14 cellular contexts compared by ENCODE assay signal in genomic region chr10:4082851-4083250, GRCh38.
DNase-seq lines count a peak whose midpoint lies in the region; ATAC-seq, FAIRE-seq and TF ChIP-seq lines count a peak whose summit lies in the region.
"Had no signal": no experiment of that assay in that cellular context is flagged by ENCODE, and none has a peak within 500 bp of the region (broad histone marks: within the 10 kb centered on the region; RNA-seq: fewer than 3 reads in every experiment).

No MANE protein-coding gene starts in this region.

- H2AFZ ChIP-seq in SK-N-SH (ENCODE audit: low read depth) (no peak overlapping the region), H1 (ENCODE audit: low read length) (no peak overlapping the region)

- H3K9ac ChIP-seq in SK-N-SH (no peak overlapping the region), H1 (replicated peaks in 1 of 4; ENCODE audit: extremely low read depth in 1 of 4, low read depth in 3 of 4, low read length in 3 of 4) (no peak overlapping the region), mesendoderm (ENCODE audit: low read length) (no peak overlapping the region)

- H3K36me3 ChIP-seq in SK-N-SH (replicated peaks in 1 of 2; ENCODE audit: control insufficient read depth in 1 of 2, insufficient read depth in 2 of 2, low read length in 1 of 2) (no peaks in the 10 kb centered on the region), H1 (ENCODE audit: control insufficient read depth in 2 of 4, insufficient read depth in 4 of 4, low read length in 3 of 4) (no peaks in the 10 kb centered on the region), mesendoderm (ENCODE audit: control insufficient read depth, insufficient read depth, low read length) (no peaks in the 10 kb centered on the region), uterus (no peaks in the 10 kb centered on the region), SJCRH30 (no peaks in the 10 kb centered on the region)

- H2AK5ac ChIP-seq in H1 (ENCODE audit: low read depth, low read length) (peak overlapping the region; percentile 56; the same call in 1 of the 2 replicates), mesendoderm (ENCODE audit: low read length) (no peak overlapping the region)

- DNase-seq in SK-N-SH, result no peak
- no peak for DNase-seq in H1 (ENCODE audit: low read depth in 1 of 2, low spot score in 2 of 2)
- peak; percentile 38 for DNase-seq in mesendoderm
- peak; percentile 52 to 72 for DNase-seq in uterus
- no peak for DNase-seq in SJCRH30
- DNase-seq: activated naive CD8-positive, alpha-beta T cell treated with anti-CD3 and anti-CD28 coated beads for 36 hours; GDM1; MM.1S; NCI-H2107; stimulated activated naive CD4-positive, alpha-beta T cell treated with Interleukin-2 at 50 U/mL for 16 hours had no signal

- no peak overlapping the region for H2BK5ac ChIP-seq in H1 (ENCODE audit: low read depth, low read length)
- H2BK5ac ChIP-seq in mesendoderm (ENCODE audit: low read length), result no peak overlapping the region

- H3K23me2 ChIP-seq in H1 (ENCODE audit: low read depth, low read length), result no peaks in the 10 kb centered on the region

- no peak for TF ChIP-seq CTCF in SK-N-SH (IDR thresholded peaks at IDR 0.05)
- TF ChIP-seq CTCF in H1 (IDR thresholded peaks at IDR 0.05; ENCODE audit: control extremely low read depth in 1 of 3, insufficient read depth in 1 of 3, low read depth in 1 of 3, low read length in 3 of 3), result no peak
- no peak for TF ChIP-seq CTCF in uterus (IDR thresholded peaks at IDR 0.05)

- no peak for FAIRE-seq in H1 (lab: Jason Lieb, UNC)
- FAIRE-seq: GM18507 had no signal

- TF ChIP-seq POLR2A in H1 (IDR thresholded peaks at IDR 0.05; ENCODE audit: control extremely low read depth in 1 of 2, low read depth in 2 of 2, low read length in 2 of 2) (no peak), uterus (IDR thresholded peaks at IDR 0.05) (no peak)

- H4K5ac ChIP-seq in H1 (ENCODE audit: insufficient read length, low read depth, low read length) (no peak overlapping the region), mesendoderm (ENCODE audit: low read length) (no peak overlapping the region)

- H3K4me3 ChIP-seq in SK-N-SH (ENCODE audit: low read depth in 2 of 2, low read length in 1 of 2), result no peak overlapping the region
- H3K4me3 ChIP-seq in H1 (ENCODE audit: extremely low read depth in 1 of 4, insufficient read depth in 2 of 4, low read depth in 3 of 4, low read length in 4 of 4), result no peak overlapping the region
- H3K4me3 ChIP-seq in mesendoderm (ENCODE audit: low read length), result no peak overlapping the region
- no peak overlapping the region for H3K4me3 ChIP-seq in uterus
- H3K4me3 ChIP-seq in SJCRH30, result no peak overlapping the region

- no peaks in the 10 kb centered on the region for H3K27me3 ChIP-seq in SK-N-SH (ENCODE audit: insufficient read depth)
- no peaks in the 10 kb centered on the region for H3K27me3 ChIP-seq in H1 (replicated peaks in 1 of 4; ENCODE audit: control insufficient read depth in 3 of 4, extremely low read depth in 1 of 4, insufficient read depth in 3 of 4, low read length in 3 of 4)
- H3K27me3 ChIP-seq in mesendoderm (ENCODE audit: insufficient read depth, low read length, poor library complexity), result no peaks in the 10 kb centered on the region
- no peaks in the 10 kb centered on the region for H3K27me3 ChIP-seq in uterus
- H3K27me3 ChIP-seq in SJCRH30, result no peaks in the 10 kb centered on the region

- H3K56ac ChIP-seq in H1 (replicated peaks; ENCODE audit: insufficient read length, low read depth, low read length) (no peak overlapping the region), mesendoderm (ENCODE audit: low read length) (peak overlapping the region; percentile 3)

- H2BK15ac ChIP-seq in H1 (ENCODE audit: low read length) (no peak overlapping the region), mesendoderm (replicated peaks; ENCODE audit: low read depth) (peak overlapping the region; percentile 23)

- POLR2A ChIA-PET in SK-N-SH (lab: Yijun Ruan, JAX), result interaction anchor here (0.6 to 0.7 kb wide), 2 partner anchors 11 to 298 kb away, joined by 3 read pairs; partner anchors contain the start of gene KLF6
- POLR2A ChIA-PET in H1 (lab: Charles Lee; ENCODE audit: partially characterized antibody), result interaction anchor here (1.8 kb wide), 1 partner anchor 298 kb away, joined by 4 read pairs; the partner anchor contains the start of gene KLF6

- no peaks in the 10 kb centered on the region for H3K9me3 ChIP-seq in SK-N-SH
- no peaks in the 10 kb centered on the region for H3K9me3 ChIP-seq in H1 (ENCODE audit: insufficient read depth in 2 of 2, low read depth in 1 of 2, low read length in 1 of 2)
- H3K9me3 ChIP-seq in uterus, result no peaks in the 10 kb centered on the region
- H3K9me3 ChIP-seq in SJCRH30 (replicated peaks), result no peaks in the 10 kb centered on the region

- no peak for TF ChIP-seq RAD21 in SK-N-SH (IDR thresholded peaks at IDR 0.05; ENCODE audit: low read length)
- TF ChIP-seq RAD21 in H1 (IDR thresholded peaks at IDR 0.05 in 1 of 2, conservative IDR thresholded peaks at IDR 0.05 in 1 of 2; ENCODE audit: low read depth in 2 of 2, low read length in 2 of 2), result no peak

- TF ChIP-seq EP300 in SK-N-SH (IDR thresholded peaks at IDR 0.05; ENCODE audit: borderline replicate concordance in 1 of 2, low read depth in 1 of 2, low read length in 1 of 2) (peak in 1 of 2 experiments; percentile 27; a peak in 1 of 4 replicates), H1 (IDR thresholded peaks at IDR 0.05; ENCODE audit: borderline replicate concordance in 1 of 2, low read depth in 2 of 2, low read length in 2 of 2) (no peak)

- H2BK20ac ChIP-seq in H1 (ENCODE audit: low read length), result no peak overlapping the region

- H3K79me1 ChIP-seq in H1 (ENCODE audit: low read depth, low read length) (no peaks in the 10 kb centered on the region), mesendoderm (ENCODE audit: low read length) (no peaks in the 10 kb centered on the region)

- intact Hi-C loops in uterus (cut with DNase I; ENCODE audit: low total_unique reads), result no loop called here

- H2BK12ac ChIP-seq in H1 (ENCODE audit: low read depth, low read length), result no peak overlapping the region

- no peak overlapping the region for H4K8ac ChIP-seq in H1 (ENCODE audit: extremely low read depth, insufficient read depth, low read length)
- H4K8ac ChIP-seq in mesendoderm (ENCODE audit: low read depth, low read length), result no peak overlapping the region

- H3K27ac ChIP-seq in SK-N-SH (ENCODE audit: low read depth in 2 of 2, low read length in 1 of 2) (peak overlapping the region; percentile 77 to 92; a peak in 3 of 4 replicates), H1 (ENCODE audit: low read depth, low read length) (no peak overlapping the region), mesendoderm (ENCODE audit: low read depth, low read length) (no peak overlapping the region), uterus (peak overlapping the region; percentile 69 to 90), SJCRH30 (no peak overlapping the region)

- H3K18ac ChIP-seq in H1 (ENCODE audit: extremely low read depth, low read length) (no peak overlapping the region), mesendoderm (ENCODE audit: low read length) (no peak overlapping the region)

- H3K4me1 ChIP-seq in SK-N-SH (ENCODE audit: control insufficient read depth in 1 of 2, insufficient read depth in 2 of 2, low read depth in 1 of 2, low read length in 1 of 2), result peaks cover 22 to 23% of the 10 kb centered on the region in 2 experiments
- peaks cover 0 to 3% (median 2%) of the 10 kb centered on the region in 4 experiments; a peak in 2 of 7 replicates for H3K4me1 ChIP-seq in H1 (replicated peaks in 1 of 4; ENCODE audit: control insufficient read depth in 3 of 4, insufficient read depth in 4 of 4, low read length in 3 of 4)
- peaks cover 6% of the 10 kb centered on the region for H3K4me1 ChIP-seq in mesendoderm (ENCODE audit: control insufficient read depth, low read depth, low read length)
- peaks cover 4 to 7% of the 10 kb centered on the region in 2 donors for H3K4me1 ChIP-seq in uterus
- no peaks in the 10 kb centered on the region for H3K4me1 ChIP-seq in SJCRH30

- H3K23ac ChIP-seq in H1 (ENCODE audit: insufficient read length), result no peak overlapping the region
- H3K23ac ChIP-seq in mesendoderm (ENCODE audit: low read length), result no peak overlapping the region

- H3K4me2 ChIP-seq in SK-N-SH (0 out of 2 replicates have a peak overlapping the region, but pooled peaks have one; percentile 2), H1 (ENCODE audit: insufficient read depth in 1 of 2, low read depth in 2 of 2, low read length in 2 of 2) (no peak overlapping the region), mesendoderm (ENCODE audit: low read length) (no peak overlapping the region)

- peaks cover 11% of the 10 kb centered on the region for H3F3A ChIP-seq in SK-N-SH (replicated peaks; ENCODE audit: insufficient read depth)

- H3K14ac ChIP-seq in H1 (ENCODE audit: insufficient read length), result no peak overlapping the region

- no peaks in the 10 kb centered on the region for H4K20me1 ChIP-seq in SK-N-SH (ENCODE audit: insufficient read depth)
- no peaks in the 10 kb centered on the region for H4K20me1 ChIP-seq in H1 (replicated peaks in 1 of 2; ENCODE audit: control insufficient read depth in 1 of 2, insufficient read depth in 2 of 2, low read length in 2 of 2)

- no peaks in the 10 kb centered on the region for H3K9me2 ChIP-seq in SK-N-SH

- H2BK120ac ChIP-seq in H1 (replicated peaks; ENCODE audit: low read depth, low read length) (no peak overlapping the region), mesendoderm (ENCODE audit: low read depth, low read length) (no peak overlapping the region)

- H4K91ac ChIP-seq in H1 (replicated peaks; ENCODE audit: insufficient read length, low read length), result no peak overlapping the region

- ATAC-seq in GM19023 (IDR thresholded peaks at IDR 0.05; ENCODE audit: unreplicated experiment), result no peak
- no peak for ATAC-seq in GM18873 (IDR thresholded peaks at IDR 0.05; ENCODE audit: low FRiP score, unreplicated experiment)
- ATAC-seq: activated CD4-positive, CD25-positive, alpha-beta regulatory T cell treated with anti-CD3 and anti-CD28 coated beads, Interleukin-2, amount 50 U/mL, for 24 hours had no signal

- CTCF ChIA-PET in SK-N-SH (lab: Yijun Ruan, JAX) (no interaction called here), H1 (lab: Charles Lee; ENCODE audit: partially characterized antibody) (no interaction called here)

- H3K79me2 ChIP-seq in SK-N-SH (ENCODE audit: insufficient read depth), result no peaks in the 10 kb centered on the region
- H3K79me2 ChIP-seq in H1 (ENCODE audit: control insufficient read depth in 1 of 2, insufficient read depth in 2 of 2, low read length in 2 of 2), result no peaks in the 10 kb centered on the region
- H3K79me2 ChIP-seq in mesendoderm (ENCODE audit: control insufficient read depth, insufficient read depth, low read length), result no peaks in the 10 kb centered on the region

- no peak overlapping the region for H3K4ac ChIP-seq in H1 (replicated peaks; ENCODE audit: insufficient read length, low read depth, low read length)
- H3K4ac ChIP-seq in mesendoderm (ENCODE audit: low read depth, low read length), result no peak overlapping the region

- WGBS in SK-N-SH (ENCODE audit: low lambda C conversion rate), result 38% methylated on average over 1 of the region's 1 CpG
- WGBS in H1 (ENCODE audit: extremely low coverage in 1 of 2, insufficient coverage in 1 of 2, insufficient read length in 1 of 2, insufficient replicate concordance in 2 of 2, low coverage in 1 of 2, low lambda C conversion rate in 2 of 2, missing lambda C conversion rate in 1 of 2), 2 experiments, result 90% methylated on average over 1 of the region's 1 CpG; no CpG with 5 or more reads in 1 of the 2 experiments
- WGBS in mesendoderm (ENCODE audit: extremely low coverage, insufficient coverage, low lambda C conversion rate), result no CpG with 5 or more reads among the region's 1 CpG

Comparison
In these comparisons a context has a peak if more than half of its experiments do, and no peak if none do; other contexts are left out.
1. DNase-seq: peak in mesendoderm (single experiment) and uterus (2 of 2); none in SK-N-SH (single experiment), H1 (0 of 2) and SJCRH30 (0 of 2).
2. H3K27ac ChIP-seq: peak in SK-N-SH (2 of 2) and uterus (2 of 2); none in H1 (single experiment), mesendoderm (single experiment) and SJCRH30 (single experiment).